ENCODE assay signal across 1 cellular context in the genomic region with DNA sequence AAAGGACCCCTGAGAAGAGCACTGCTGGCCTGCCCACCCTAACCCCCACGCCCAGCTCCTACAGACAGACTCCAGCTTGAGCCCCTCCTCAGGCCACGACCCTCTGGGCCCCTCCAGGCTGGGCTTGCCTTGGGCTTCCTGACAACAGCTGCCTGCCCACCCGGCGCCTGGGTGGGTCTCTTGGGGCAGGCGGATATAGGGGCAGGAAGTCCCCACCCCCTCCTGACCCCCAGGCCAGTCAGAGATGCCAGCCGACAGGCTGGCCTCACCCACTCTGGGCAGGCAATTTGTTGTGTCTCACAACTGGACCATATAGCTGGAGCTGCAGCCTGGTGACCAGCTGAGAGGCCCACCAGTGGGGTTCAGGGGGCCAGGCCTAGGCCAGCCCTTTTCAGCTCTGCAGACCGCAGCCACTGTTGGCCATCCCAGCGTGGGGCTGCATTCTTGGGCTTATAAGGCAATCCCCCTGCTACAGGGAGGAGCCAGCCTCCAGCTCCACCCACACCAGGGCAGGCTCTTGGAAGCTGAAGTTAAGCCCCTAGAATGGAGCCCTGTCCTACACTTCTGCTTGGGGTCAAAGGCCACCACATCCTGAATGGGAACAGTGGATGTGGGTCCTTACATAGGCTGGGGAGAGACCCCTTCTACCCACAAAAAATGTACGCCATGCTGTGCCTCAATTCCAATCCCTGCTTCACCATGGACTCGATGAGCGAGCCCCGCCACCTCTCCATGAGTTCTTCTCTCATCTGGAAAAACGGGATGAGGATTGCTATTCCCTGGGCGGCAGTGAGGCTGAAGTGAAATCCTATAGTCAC.
TF ChIP-seq lines count a peak whose summit lies in the region.

No MANE protein-coding gene starts in this region.

TF ChIP-seq in SK-N-SH, 30 proteins besides CTCF, POLR2A, EP300 and RAD21:
- peak; percentile 57; the same call in 1 of the 2 replicates for TF ChIP-seq POLR2AphosphoS5 (IDR thresholded peaks at IDR 0.05; ENCODE audit: low read depth, low read length)
- TF ChIP-seq YY1 (IDR thresholded peaks at IDR 0.05; ENCODE audit: low read depth): no peak
